In genomic region chr18:30618567-30618966, GRCh38 we compare ENCODE assay signal across 1 cellular context.
TF ChIP-seq lines count a peak whose summit lies in the region.

No MANE protein-coding gene starts in this region.

TF ChIP-seq in GM12878, 131 proteins besides CTCF, POLR2A, EP300 and RAD21 (continued from another document):
- TF ChIP-seq CUX1 (IDR thresholded peaks at IDR 0.05; ENCODE audit: insufficient replicate concordance, low read depth, low read length) (no peak), ZNF622 (IDR thresholded peaks at IDR 0.05) (no peak), ZBED1 (IDR thresholded peaks at IDR 0.05; ENCODE audit: borderline replicate concordance) (no peak)
